15 cellular contexts compared by ENCODE assay signal in genomic region chr1:209107535-209107934, GRCh38.
A peak's percentile ranks its signal among the peaks of the same experiment; 100 is the strongest.
DNase-seq lines count a peak whose midpoint lies in the region; ATAC-seq and TF ChIP-seq lines count a peak whose summit lies in the region.
"Had no signal": no experiment of that assay in that cellular context is flagged by ENCODE, and none has a peak within 500 bp of the region (broad histone marks: within the 10 kb centered on the region; RNA-seq: fewer than 3 reads in every experiment).

No MANE protein-coding gene starts in this region.

- H3K27me3 ChIP-seq in upper lobe of left lung (no peaks in the 10 kb centered on the region), osteoblast (ENCODE audit: insufficient read depth, low read length) (peaks cover 6% of the 10 kb centered on the region)

- TF ChIP-seq CTCF in upper lobe of left lung (IDR thresholded peaks at IDR 0.05) (no peak), osteoblast (IDR thresholded peaks at IDR 0.05; ENCODE audit: extremely low read depth, low read depth, low read length) (no peak)

- no peak overlapping the region for H2AFZ ChIP-seq in osteoblast (ENCODE audit: low read length)

- TF ChIP-seq POLR2A in upper lobe of left lung (IDR thresholded peaks at IDR 0.05): no peak

- 88 to 90% methylated on average over 10 of the region's 10 CpGs for WGBS in upper lobe of left lung, 2 donors

- no peaks in the 10 kb centered on the region for H4K20me1 ChIP-seq in osteoblast (ENCODE audit: insufficient read depth, low read length)

- TF ChIP-seq EP300 in upper lobe of left lung (IDR thresholded peaks at IDR 0.05): no peak

- ATAC-seq in GM18868 (IDR thresholded peaks at IDR 0.05; ENCODE audit: unreplicated experiment): peak; percentile 60
- peak; percentile 53 for ATAC-seq in GM21529 (IDR thresholded peaks at IDR 0.05; ENCODE audit: unreplicated experiment)
- ATAC-seq in HG03060 (IDR thresholded peaks at IDR 0.05; ENCODE audit: low read depth, unreplicated experiment): peak; percentile 55
- no peak for ATAC-seq in upper lobe of left lung (ENCODE audit: low FRiP score in 2 of 2)
- ATAC-seq: foreskin keratinocyte, right cardiac atrium had no signal

- H3K4me1 ChIP-seq in upper lobe of left lung (no peaks in the 10 kb centered on the region), osteoblast (ENCODE audit: insufficient read depth, low read length) (no peaks in the 10 kb centered on the region)
- H3K4me1 ChIP-seq: foreskin keratinocyte had no signal

- no peak overlapping the region for H3K4me3 ChIP-seq in upper lobe of left lung
- H3K4me3 ChIP-seq in osteoblast (ENCODE audit: insufficient read depth, low read length): no peak overlapping the region

- no peaks in the 10 kb centered on the region for H3K36me3 ChIP-seq in upper lobe of left lung
- no peaks in the 10 kb centered on the region for H3K36me3 ChIP-seq in osteoblast (ENCODE audit: insufficient read depth, low read length)
- H3K36me3 ChIP-seq: WERI-Rb-1 had no signal

- H3K79me2 ChIP-seq in osteoblast (ENCODE audit: insufficient read depth, low read length): no peaks in the 10 kb centered on the region

- H3K4me2 ChIP-seq in osteoblast (ENCODE audit: insufficient read depth, low read length): no peak overlapping the region

- H3K9me3 ChIP-seq in upper lobe of left lung: no peaks in the 10 kb centered on the region
- H3K9me3 ChIP-seq in osteoblast (ENCODE audit: low read depth, low read length): no peaks in the 10 kb centered on the region

- DNase-seq in RPMI8226 (peak; percentile 87), upper lobe of left lung (no peak), NCI-H82 (lab: John Stamatoyannopoulos, UW) (no peak), osteoblast (ENCODE audit: insufficient read length, low spot score, missing footprints) (no peak)
- DNase-seq in activated CD8-positive, alpha-beta memory T cell treated with anti-CD3 and anti-CD28 coated beads, Interleukin-2, amount 50 U/mL, for 4 hours: no peak
- DNase-seq: activated T-cell treated with anti-CD3 and anti-CD28 coated beads for 4 hours, foreskin keratinocyte, kidney, naive B cell, NCI-H1436, right cardiac atrium, WERI-Rb-1 had no signal

- H3K27ac ChIP-seq in upper lobe of left lung (no peak overlapping the region), osteoblast (ENCODE audit: low read depth, low read length) (no peak overlapping the region)
- H3K27ac ChIP-seq: foreskin keratinocyte, WERI-Rb-1 had no signal

Comparison
In these comparisons a context has a peak if more than half of its experiments do, and no peak if none do; other contexts are left out.
1. ATAC-seq: peak in GM18868 (single experiment), GM21529 (single experiment) and HG03060 (single experiment); none in upper lobe of left lung (0 of 2).